ENCODE assay signal across 1 cellular context in the genomic region with DNA sequence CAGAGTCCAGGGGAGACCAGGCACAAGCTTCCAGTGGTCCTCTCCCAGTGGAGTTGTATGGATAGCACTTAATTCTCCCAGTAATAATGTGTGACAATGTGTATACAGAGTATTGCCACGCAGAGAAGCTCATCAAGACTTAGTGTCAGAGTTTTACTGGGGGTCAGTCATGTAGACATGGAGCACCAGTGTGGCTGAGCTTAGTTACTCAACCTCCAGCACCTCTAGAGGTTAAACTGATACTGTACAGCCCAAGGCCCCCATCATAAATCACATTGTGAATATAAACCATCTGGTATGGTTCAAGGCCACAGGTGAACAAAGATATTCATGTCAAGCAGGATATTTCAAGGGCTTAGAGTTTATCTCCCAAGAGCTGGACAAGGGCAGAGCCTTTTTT.
TF ChIP-seq lines count a peak whose summit lies in the region.

No MANE protein-coding gene starts in this region.

TF ChIP-seq in GM23338, 12 proteins besides CTCF, POLR2A, EP300 and RAD21 (continued from another document):
- TF ChIP-seq ZNF462 (CRISPR knock-in tag; IDR thresholded peaks at IDR 0.05) (no peak), EZH2 (IDR thresholded peaks at IDR 0.05; ENCODE audit: low read depth, unreplicated experiment) (no peak)
